16 cellular contexts compared by ENCODE assay signal in genomic region chr12:100453953-100454352, GRCh38. TPM values are rescaled to one million over a fixed set of nuclear protein-coding genes. Genes with fewer than 3 reads are reported as not detected.
DNase-seq lines count a peak whose midpoint lies in the region; ATAC-seq and TF ChIP-seq lines count a peak whose summit lies in the region.
"Had no signal": no experiment of that assay in that cellular context is flagged by ENCODE, and none has a peak within 500 bp of the region (broad histone marks: within the 10 kb centered on the region; RNA-seq: fewer than 3 reads in every experiment).

No MANE protein-coding gene starts in this region.

- TF ChIP-seq CTCF in GM23338 (conservative IDR thresholded peaks at IDR 0.05; ENCODE audit: low read depth in 2 of 2), result no peak
- no peak for TF ChIP-seq CTCF in brain (conservative IDR thresholded peaks at IDR 0.05)
- no peak for TF ChIP-seq CTCF in ovary (IDR thresholded peaks at IDR 0.05)

- H3K4me1 ChIP-seq in GM23338 (ENCODE audit: insufficient read depth) (no peaks in the 10 kb centered on the region), ovary (ENCODE audit: insufficient read depth) (peaks cover 15% of the 10 kb centered on the region)
- H3K4me1 ChIP-seq: A549, BE2C had no signal

- no peaks in the 10 kb centered on the region for H4K20me1 ChIP-seq in GM23338 (replicated peaks; ENCODE audit: insufficient read depth)

- H3K9me2 ChIP-seq in GM23338 (ENCODE audit: insufficient read depth), result no peaks in the 10 kb centered on the region; the same call in 1 of the 2 replicates

- intact Hi-C loops in ovary (cut with DNase I), result no loop called here

- no peak overlapping the region for H3K27ac Mint-ChIP-seq in GM23338
- peak overlapping the region in 4 of 5 experiments; percentile 54 to 71 (median 58) for H3K27ac Mint-ChIP-seq in brain
- H3K27ac Mint-ChIP-seq: CD4-positive, alpha-beta memory T cell; HFFc6 had no signal

- H3K4me3 ChIP-seq in GM23338 (no peak overlapping the region), ovary (no peak overlapping the region)
- H3K4me3 ChIP-seq: A549 had no signal

- H3K4me3 Mint-ChIP-seq in GM23338, result no peak overlapping the region
- H3K4me3 Mint-ChIP-seq in brain, result no peak overlapping the region
- H3K4me3 Mint-ChIP-seq: CD4-positive, alpha-beta memory T cell; HFFc6 had no signal

- H3K27me3 Mint-ChIP-seq in GM23338 (ENCODE audit: insufficient read depth, low read depth, poor library complexity), result no peaks in the 10 kb centered on the region
- no peaks in the 10 kb centered on the region for H3K27me3 Mint-ChIP-seq in brain

- no peak for TF ChIP-seq EP300 in ovary (IDR thresholded peaks at IDR 0.05)

- H3K36me3 Mint-ChIP-seq in GM23338 (ENCODE audit: low read depth) (no peaks in the 10 kb centered on the region), brain (no peaks in the 10 kb centered on the region)
- H3K36me3 Mint-ChIP-seq: CD4-positive, alpha-beta memory T cell had no signal

- H3K36me3 ChIP-seq in GM23338 (ENCODE audit: insufficient read depth) (no peaks in the 10 kb centered on the region), ovary (no peaks in the 10 kb centered on the region)
- H3K36me3 ChIP-seq: BE2C had no signal

- no peaks in the 10 kb centered on the region for H3K79me2 ChIP-seq in GM23338 (replicated peaks; ENCODE audit: insufficient read depth)

- TF ChIP-seq POLR2A in ovary (IDR thresholded peaks at IDR 0.05), result no peak

- WGBS in ovary, 3 donors, result 19 to 33% (median 20%) methylated on average over 3 of the region's 3 CpGs

- H2AFZ ChIP-seq in GM23338, result peak overlapping the region; percentile 70

- H3K4me1 Mint-ChIP-seq in GM23338 (no peaks in the 10 kb centered on the region), brain (peaks cover 31% of the 10 kb centered on the region)
- H3K4me1 Mint-ChIP-seq: CD4-positive, alpha-beta memory T cell had no signal

- H3K27ac ChIP-seq in GM23338 (ENCODE audit: low read depth) (no peak overlapping the region), ovary (no peak overlapping the region)
- H3K27ac ChIP-seq: A549, C4-2B had no signal

- H3K9me3 Mint-ChIP-seq in GM23338 (no peaks in the 10 kb centered on the region), brain (no peaks in the 10 kb centered on the region)

- no peak overlapping the region for H3K4me2 ChIP-seq in GM23338
- H3K4me2 ChIP-seq: A549 had no signal

- H3F3A ChIP-seq in GM23338 (replicated peaks; ENCODE audit: low read depth), result no peaks in the 10 kb centered on the region

- H3K27me3 ChIP-seq in GM23338 (ENCODE audit: insufficient read depth), result no peaks in the 10 kb centered on the region
- H3K27me3 ChIP-seq in ovary, result no peaks in the 10 kb centered on the region
- H3K27me3 ChIP-seq: BE2C had no signal

- H3K9me3 ChIP-seq in ovary, result no peaks in the 10 kb centered on the region
- H3K9me3 ChIP-seq: A549, BE2C had no signal

- no peak for DNase-seq in GM23338 (ENCODE audit: low spot score)
- DNase-seq in NCI-H446 (lab: John Stamatoyannopoulos, UW), result peak; percentile 66 to 86
- DNase-seq in ovary, result peak; percentile 20 to 56 (median 43)
- no peak for DNase-seq in HUDEP-2 (lab: John Stamatoyannopoulos, UW; ENCODE audit: unreplicated experiment in 76 of 76)
- DNase-seq in OCI-M1 (lab: John Stamatoyannopoulos, UW), result no peak
- DNase-seq: BE2C; CD4-positive, alpha-beta memory T cell; DMS79; HCEC 1CT; HFFc6 had no signal

- ATAC-seq in GM23338, result no peak
- ATAC-seq in GM18907 (IDR thresholded peaks at IDR 0.05; ENCODE audit: unreplicated experiment), result no peak

TF ChIP-seq in GM23338, 12 proteins besides CTCF, POLR2A, EP300 and RAD21 (continues in another document):
- TF ChIP-seq ZNF462 (CRISPR knock-in tag; IDR thresholded peaks at IDR 0.05), result no peak
- TF ChIP-seq EZH2phosphoT487 (IDR thresholded peaks at IDR 0.05; ENCODE audit: unreplicated experiment), result no peak
- TF ChIP-seq ZNF114 (CRISPR knock-in tag; IDR thresholded peaks at IDR 0.05), result no peak
- TF ChIP-seq ETS1 (IDR thresholded peaks at IDR 0.05), result no peak
- no peak for TF ChIP-seq NANOG (IDR thresholded peaks at IDR 0.05; ENCODE audit: borderline replicate concordance)
- no peak for TF ChIP-seq EZH2 (IDR thresholded peaks at IDR 0.05; ENCODE audit: low read depth, unreplicated experiment)
- TF ChIP-seq ZNF331 (CRISPR knock-in tag; IDR thresholded peaks at IDR 0.05; ENCODE audit: low read depth), result no peak
- no peak for TF ChIP-seq CREB1 (CRISPR knock-in tag; IDR thresholded peaks at IDR 0.05; ENCODE audit: low read depth)
- no peak for TF ChIP-seq POLR2AphosphoS5 (IDR thresholded peaks at IDR 0.05; ENCODE audit: low read depth)
- TF ChIP-seq STAT1 (IDR thresholded peaks at IDR 0.05; ENCODE audit: unreplicated experiment), result no peak

RNA-seq across cellular contexts. Expression of gene NR1H4, which starts 19.7 kb away (rescaled TPM):
- total RNA-seq in GM23338 (2014; rRNA removed; shearing (Covaris generic)), result not detected in 2 replicates
- polyA plus RNA-seq in GM23338 (2016; fragmentation: Nextera tagmentation; extraction: Ambion mirVana) (not detected in 2 replicates), brain (ENCODE audit: insufficient read depth, low read depth, low replicate concordance) (not detected), ovary (10 to 100 TPM in 1 of 2 donors, 1 to 10 TPM in 1; 9.1 to 15.2 TPM)
- 10 to 100 TPM in 5 of 7 donors, 1 to 10 TPM in 2; 8.8 to 26.2 (median 16.8) TPM for total RNA-seq in ovary
- total RNA-seq: CD4-positive, alpha-beta memory T cell; G401; HFFc6 had no signal
- polyA plus RNA-seq: AG04450; CD4-positive, alpha-beta memory T cell had no signal

Comparison
In these comparisons a context has a peak if more than half of its experiments do, and no peak if none do; other contexts are left out.
1. DNase-seq: peak in NCI-H446 (2 of 2) and ovary (5 of 5); none in GM23338 (single experiment), HUDEP-2 (0 of 76) and OCI-M1 (single experiment).
2. RNA of gene NR1H4, which starts 19.7 kb away (polyA plus RNA-seq): 9.1 to 15.2 TPM in ovary; not detected in GM23338 and not detected in brain (single experiment); every median in the first group is over 10 times any median in the second.